13 cellular contexts compared by ENCODE assay signal in the genomic region with DNA sequence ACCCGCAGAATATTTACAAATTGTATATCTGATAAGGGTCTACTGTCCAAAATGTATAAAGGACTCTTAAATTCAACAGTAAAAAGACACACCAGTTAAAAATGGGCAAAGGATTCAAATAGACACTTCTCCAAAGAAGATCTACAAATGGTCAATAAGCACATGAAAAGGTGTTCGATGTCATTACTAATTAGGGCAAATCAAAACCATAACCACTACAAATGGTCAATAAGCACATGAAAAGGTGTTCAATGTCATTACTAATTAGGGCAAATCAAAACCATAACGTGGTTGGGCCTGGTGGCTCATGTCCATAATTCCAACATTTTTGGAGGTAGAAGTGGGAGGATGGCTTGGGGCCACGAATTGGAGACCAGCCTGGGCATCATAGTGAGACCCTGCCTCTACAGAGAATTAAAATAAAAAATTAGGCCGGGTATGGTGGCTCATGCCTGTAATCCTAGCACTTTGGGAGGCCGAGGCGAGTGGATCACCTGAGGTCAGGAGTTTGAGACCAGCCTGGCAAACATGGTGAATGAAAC. TPM values are rescaled to one million over a fixed set of nuclear protein-coding genes. Genes with fewer than 3 reads are reported as not detected.
A peak's percentile ranks its signal among the peaks of the same experiment; 100 is the strongest.
DNase-seq lines count a peak whose midpoint lies in the region; ATAC-seq and TF ChIP-seq lines count a peak whose summit lies in the region.
"Had no signal": no experiment of that assay in that cellular context is flagged by ENCODE, and none has a peak within 500 bp of the region (broad histone marks: within the 10 kb centered on the region; RNA-seq: fewer than 3 reads in every experiment).

No MANE protein-coding gene starts in this region.

- H3K27me3 Mint-ChIP-seq in Caco-2 (ENCODE audit: insufficient read depth, unreplicated experiment), result no peaks in the 10 kb centered on the region
- H3K27me3 Mint-ChIP-seq in activated T-helper 17 cell treated with anti-CD3 and anti-CD28 coated beads, Interleukin-2, amount 50 U/mL, for 72 hours, result no peaks in the 10 kb centered on the region
- H3K27me3 Mint-ChIP-seq: CD4-positive, alpha-beta T cell had no signal

- peaks cover 69% of the 10 kb centered on the region for H3K4me1 Mint-ChIP-seq in Caco-2 (ENCODE audit: low read depth, unreplicated experiment)
- H3K4me1 Mint-ChIP-seq in activated T-helper 17 cell treated with anti-CD3 and anti-CD28 coated beads, Interleukin-2, amount 50 U/mL, for 72 hours, result peaks cover 52% of the 10 kb centered on the region
- H3K4me1 Mint-ChIP-seq in stimulated activated effector memory CD8-positive, alpha-beta T cell treated with anti-CD3 and anti-CD28 coated beads, Interleukin-12 subunit alpha, Interleukin-12 subunit beta, amount 100 ng/mL, for 72 hours, result peaks cover 91% of the 10 kb centered on the region

- H3K9me3 Mint-ChIP-seq in Caco-2 (ENCODE audit: unreplicated experiment), result peaks cover 4% of the 10 kb centered on the region
- no peaks in the 10 kb centered on the region for H3K9me3 Mint-ChIP-seq in activated T-helper 17 cell treated with anti-CD3 and anti-CD28 coated beads, Interleukin-2, amount 50 U/mL, for 72 hours
- H3K9me3 Mint-ChIP-seq in stimulated activated effector memory CD8-positive, alpha-beta T cell treated with anti-CD3 and anti-CD28 coated beads, Interleukin-12 subunit alpha, Interleukin-12 subunit beta, amount 100 ng/mL, for 72 hours, result no peaks in the 10 kb centered on the region
- H3K9me3 Mint-ChIP-seq: CD4-positive, alpha-beta T cell had no signal

- peak overlapping the region; percentile 19 to 86 for H3K27ac ChIP-seq in left lung

- H3K4me1 ChIP-seq in Caco-2, result peaks cover 94% of the 10 kb centered on the region
- H3K4me1 ChIP-seq in left lung, result peaks cover 50 to 98% of the 10 kb centered on the region in 2 donors

- intact Hi-C loops in Caco-2 (cut with micrococcal nuclease; ENCODE audit: unreplicated experiment) (no loop called here), left lung (cut with DNase I) (no loop called here)

- no TSS peak for BruUV-seq in Caco-2 (replicated peaks; lab: Mats Ljungman, UMichigan)

- TF ChIP-seq CTCF in Caco-2 (IDR thresholded peaks at IDR 0.05; ENCODE audit: insufficient read depth in 1 of 2, low read depth in 1 of 2, low read length in 1 of 2, severe bottlenecking in 1 of 2, unreplicated experiment in 1 of 2) (no peak), left lung (IDR thresholded peaks at IDR 0.05) (no peak)

- H3K27me3 ChIP-seq in Caco-2 (replicated peaks; ENCODE audit: control insufficient read depth, insufficient read depth, low read length), result no peaks in the 10 kb centered on the region
- H3K27me3 ChIP-seq in left lung, result no peaks in the 10 kb centered on the region

- CTCF ChIA-PET in Caco-2 (lab: Charles Lee), result interaction anchor here (0.6 kb wide), 1 partner anchor 28 kb away, joined by 3 read pairs; no protein-coding TSS in a partner anchor

- ATAC-seq in activated T-helper 17 cell treated with anti-CD3 and anti-CD28 coated beads, Interleukin-2, amount 50 U/mL, for 72 hours (replicated peaks), result no peak
- no peak for ATAC-seq in left lung
- ATAC-seq in stimulated activated effector memory CD8-positive, alpha-beta T cell treated with anti-CD3 and anti-CD28 coated beads, Interleukin-12 subunit alpha, Interleukin-12 subunit beta, amount 100 ng/mL, for 72 hours, result no peak

- H3K9me3 ChIP-seq in Caco-2, result no peaks in the 10 kb centered on the region
- H3K9me3 ChIP-seq in left lung, result no peaks in the 10 kb centered on the region

- H3K4me3 Mint-ChIP-seq in Caco-2 (ENCODE audit: unreplicated experiment), result no peak overlapping the region
- peak overlapping the region; percentile 75 for H3K4me3 Mint-ChIP-seq in activated T-helper 17 cell treated with anti-CD3 and anti-CD28 coated beads, Interleukin-2, amount 50 U/mL, for 72 hours
- no peak overlapping the region for H3K4me3 Mint-ChIP-seq in stimulated activated effector memory CD8-positive, alpha-beta T cell treated with anti-CD3 and anti-CD28 coated beads, Interleukin-12 subunit alpha, Interleukin-12 subunit beta, amount 100 ng/mL, for 72 hours
- H3K4me3 Mint-ChIP-seq: CD4-positive, alpha-beta T cell had no signal

- DNase-seq in Caco-2, result no peak
- DNase-seq in left lung, result no peak
- no peak for DNase-seq in stimulated activated effector memory CD8-positive, alpha-beta T cell treated with anti-CD3 and anti-CD28 coated beads, Interleukin-12 subunit alpha, Interleukin-12 subunit beta, amount 100 ng/mL, for 72 hours (ENCODE audit: low spot score in 2 of 2)
- no peak for DNase-seq in T1000 (lab: John Stamatoyannopoulos, UW)
- no peak for DNase-seq in stimulated activated naive CD4-positive, alpha-beta T cell (lab: John Stamatoyannopoulos, UW)
- no peak for DNase-seq in A172 (ENCODE audit: low spot score)
- no peak for DNase-seq in effector CD4-positive, alpha-beta T cell
- DNase-seq: CD4-positive, alpha-beta T cell; NCI-H1436 treated with DMSO at 0.1 percent for 48 hours; NCI-H526; occipital lobe; SHP77 treated with DMSO at 0.1 percent for 48 hours had no signal

- POLR2A ChIA-PET in Caco-2 (lab: Charles Lee), result no interaction called here

- H3K4me3 ChIP-seq in Caco-2 (ENCODE audit: low read depth, low read length) (no peak overlapping the region), left lung (no peak overlapping the region)

- H3K36me3 ChIP-seq in Caco-2 (ENCODE audit: control insufficient read depth, insufficient read depth, low read length) (peaks cover 3% of the 10 kb centered on the region; the same call in 1 of the 2 replicates), left lung (peaks cover 0 to 10% of the 10 kb centered on the region in 2 donors)

- peaks cover 92% of the 10 kb centered on the region for H3K36me3 Mint-ChIP-seq in Caco-2 (ENCODE audit: insufficient read depth, unreplicated experiment)
- H3K36me3 Mint-ChIP-seq in activated T-helper 17 cell treated with anti-CD3 and anti-CD28 coated beads, Interleukin-2, amount 50 U/mL, for 72 hours (ENCODE audit: low read depth), result peaks cover 32% of the 10 kb centered on the region
- peaks cover 24% of the 10 kb centered on the region for H3K36me3 Mint-ChIP-seq in stimulated activated effector memory CD8-positive, alpha-beta T cell treated with anti-CD3 and anti-CD28 coated beads, Interleukin-12 subunit alpha, Interleukin-12 subunit beta, amount 100 ng/mL, for 72 hours

- peak overlapping the region; percentile 95 for H3K27ac Mint-ChIP-seq in Caco-2 (ENCODE audit: unreplicated experiment)
- H3K27ac Mint-ChIP-seq in activated T-helper 17 cell treated with anti-CD3 and anti-CD28 coated beads, Interleukin-2, amount 50 U/mL, for 72 hours, result no peak overlapping the region
- H3K27ac Mint-ChIP-seq in stimulated activated effector memory CD8-positive, alpha-beta T cell treated with anti-CD3 and anti-CD28 coated beads, Interleukin-12 subunit alpha, Interleukin-12 subunit beta, amount 100 ng/mL, for 72 hours, result peak overlapping the region; percentile 97

RNA-seq across cellular contexts. Expression of a gene that starts 40.5 kb away (rescaled TPM):
- 605 and 658 TPM in 2 replicates for total RNA-seq in Caco-2 (2022)
- total RNA-seq in activated T-helper 17 cell treated with anti-CD3 and anti-CD28 coated beads, Interleukin-2, amount 50 U/mL, for 72 hours, result 100 to 1,000 TPM; 312 to 393 TPM
- 100 to 1,000 TPM; 576 to 647 TPM for total RNA-seq in left lung
- total RNA-seq in A172 (2014; rRNA removed; shearing (Covaris generic)), result 493 and 604 TPM in 2 replicates

RNA-seq across cellular contexts. Expression of a gene that starts 56.4 kb away (rescaled TPM):
- total RNA-seq in Caco-2 (2022) (8.8 and 11.0 TPM in 2 replicates), left lung (1 to 10 TPM; 1.7 to 4.5 TPM)
- total RNA-seq in activated T-helper 17 cell treated with anti-CD3 and anti-CD28 coated beads, Interleukin-2, amount 50 U/mL, for 72 hours, result 10 to 100 TPM in 1 of 2 donors, 1 to 10 TPM in 1; 3.8 to 75.3 TPM
- total RNA-seq in A172 (2014; rRNA removed; shearing (Covaris generic)), result not detected in 2 replicates
- total RNA-seq: occipital lobe had no signal
